Comparison of ENCODE assay signal across 14 cellular contexts in the genomic region with DNA sequence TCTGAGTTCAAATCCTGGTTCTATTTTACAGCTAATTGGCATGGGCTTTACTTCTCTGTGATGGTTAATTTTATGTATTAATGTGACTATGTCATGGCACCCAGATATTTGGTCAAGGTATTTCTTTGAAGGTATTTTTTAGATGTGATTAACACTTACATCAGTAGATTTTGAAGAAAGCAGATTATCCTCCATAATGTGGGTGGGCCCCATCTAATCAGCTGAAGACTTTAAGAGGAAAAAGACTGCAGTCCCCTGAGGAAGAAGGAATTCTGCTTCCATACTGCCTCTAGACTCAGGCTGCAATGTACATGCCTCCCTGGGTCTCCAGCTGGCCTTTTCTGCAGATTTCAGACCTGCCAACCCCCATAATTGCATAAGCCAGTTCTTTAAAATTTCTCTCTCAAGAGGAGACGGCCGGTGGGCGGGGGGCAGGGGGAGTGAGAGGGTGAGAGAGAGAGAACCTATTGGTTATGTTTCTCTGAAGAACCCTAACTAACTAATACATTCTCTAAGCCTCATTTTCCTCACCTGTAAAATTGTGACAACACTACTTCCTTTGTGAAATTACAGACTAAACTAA.
DNase-seq lines count a peak whose midpoint lies in the region; ATAC-seq and TF ChIP-seq lines count a peak whose summit lies in the region.
"Had no signal": no experiment of that assay in that cellular context is flagged by ENCODE, and none has a peak within 500 bp of the region (broad histone marks: within the 10 kb centered on the region; RNA-seq: fewer than 3 reads in every experiment).

No MANE protein-coding gene starts in this region.

- H3K27me3 ChIP-seq in HL-60 (ENCODE audit: insufficient read depth, poor library complexity, severe bottlenecking) = no peaks in the 10 kb centered on the region
- no peaks in the 10 kb centered on the region for H3K27me3 ChIP-seq in thyroid gland

- 80 to 89% methylated on average over 3 of the region's 3 CpGs for WGBS in thyroid gland, 2 donors

- H3K27ac ChIP-seq in HL-60 (replicated peaks) = peak overlapping the region; percentile 67
- peak overlapping the region; percentile 35 for H3K27ac ChIP-seq in epithelial cell of prostate
- peak overlapping the region in 2 of 3 donors; percentile 56 to 71 for H3K27ac ChIP-seq in thyroid gland
- H3K27ac ChIP-seq in caudate nucleus (ENCODE audit: low read depth, low read length) = no peak overlapping the region
- H3K27ac ChIP-seq: C4-2B had no signal

- intact Hi-C loops in thyroid gland (cut with DNase I) = no loop called here

- ATAC-seq in HG03439 (IDR thresholded peaks at IDR 0.05; ENCODE audit: unreplicated experiment) = no peak
- ATAC-seq: HCT116 had no signal

- no peak for TF ChIP-seq POLR2A in thyroid gland (IDR thresholded peaks at IDR 0.05)

- peak; percentile 32 for DNase-seq in CD1c-positive myeloid dendritic cell (ENCODE audit: extremely low spot score)
- DNase-seq in HL-60 (ENCODE audit: low read depth in 1 of 2, low spot score in 1 of 2) = peak in 1 of 2 experiments; percentile 55
- no peak for DNase-seq in epithelial cell of prostate (ENCODE audit: low read depth, low spot score)
- no peak for DNase-seq in thyroid gland
- no peak for DNase-seq in NCI-H748 (lab: John Stamatoyannopoulos, UW; ENCODE audit: unreplicated experiment)
- no peak for DNase-seq in caudate nucleus (lab: John Stamatoyannopoulos, UW)
- DNase-seq: Caco-2; CD8-positive, alpha-beta memory T cell; DND-41; GDM1 had no signal

- TF ChIP-seq CTCF in HL-60 (IDR thresholded peaks at IDR 0.05; ENCODE audit: insufficient read depth, low read length) (no peak), thyroid gland (IDR thresholded peaks at IDR 0.05) (no peak)

- H3K4me1 ChIP-seq in thyroid gland = peaks cover 0 to 14% of the 10 kb centered on the region in 2 donors
- H3K4me1 ChIP-seq: Caco-2 had no signal

- H3K4me3 ChIP-seq in HL-60 (replicated peaks; ENCODE audit: insufficient read depth, low read length) (no peak overlapping the region), thyroid gland (replicated peaks in 1 of 3) (no peak overlapping the region)
- H3K4me3 ChIP-seq: GM23248 had no signal

- H3K9me3 ChIP-seq in thyroid gland = no peaks in the 10 kb centered on the region
- H3K9me3 ChIP-seq: Caco-2 had no signal

- H3K36me3 ChIP-seq in thyroid gland = no peaks in the 10 kb centered on the region
